In genomic region chr18:62772860-62773584, GRCh38 we compare ENCODE assay signal across 1 cellular context.
TF ChIP-seq lines count a peak whose summit lies in the region.

No MANE protein-coding gene starts in this region.

TF ChIP-seq in GM23338, 12 proteins besides CTCF, POLR2A, EP300 and RAD21 (continued from another document):
- TF ChIP-seq, protein P1, sequence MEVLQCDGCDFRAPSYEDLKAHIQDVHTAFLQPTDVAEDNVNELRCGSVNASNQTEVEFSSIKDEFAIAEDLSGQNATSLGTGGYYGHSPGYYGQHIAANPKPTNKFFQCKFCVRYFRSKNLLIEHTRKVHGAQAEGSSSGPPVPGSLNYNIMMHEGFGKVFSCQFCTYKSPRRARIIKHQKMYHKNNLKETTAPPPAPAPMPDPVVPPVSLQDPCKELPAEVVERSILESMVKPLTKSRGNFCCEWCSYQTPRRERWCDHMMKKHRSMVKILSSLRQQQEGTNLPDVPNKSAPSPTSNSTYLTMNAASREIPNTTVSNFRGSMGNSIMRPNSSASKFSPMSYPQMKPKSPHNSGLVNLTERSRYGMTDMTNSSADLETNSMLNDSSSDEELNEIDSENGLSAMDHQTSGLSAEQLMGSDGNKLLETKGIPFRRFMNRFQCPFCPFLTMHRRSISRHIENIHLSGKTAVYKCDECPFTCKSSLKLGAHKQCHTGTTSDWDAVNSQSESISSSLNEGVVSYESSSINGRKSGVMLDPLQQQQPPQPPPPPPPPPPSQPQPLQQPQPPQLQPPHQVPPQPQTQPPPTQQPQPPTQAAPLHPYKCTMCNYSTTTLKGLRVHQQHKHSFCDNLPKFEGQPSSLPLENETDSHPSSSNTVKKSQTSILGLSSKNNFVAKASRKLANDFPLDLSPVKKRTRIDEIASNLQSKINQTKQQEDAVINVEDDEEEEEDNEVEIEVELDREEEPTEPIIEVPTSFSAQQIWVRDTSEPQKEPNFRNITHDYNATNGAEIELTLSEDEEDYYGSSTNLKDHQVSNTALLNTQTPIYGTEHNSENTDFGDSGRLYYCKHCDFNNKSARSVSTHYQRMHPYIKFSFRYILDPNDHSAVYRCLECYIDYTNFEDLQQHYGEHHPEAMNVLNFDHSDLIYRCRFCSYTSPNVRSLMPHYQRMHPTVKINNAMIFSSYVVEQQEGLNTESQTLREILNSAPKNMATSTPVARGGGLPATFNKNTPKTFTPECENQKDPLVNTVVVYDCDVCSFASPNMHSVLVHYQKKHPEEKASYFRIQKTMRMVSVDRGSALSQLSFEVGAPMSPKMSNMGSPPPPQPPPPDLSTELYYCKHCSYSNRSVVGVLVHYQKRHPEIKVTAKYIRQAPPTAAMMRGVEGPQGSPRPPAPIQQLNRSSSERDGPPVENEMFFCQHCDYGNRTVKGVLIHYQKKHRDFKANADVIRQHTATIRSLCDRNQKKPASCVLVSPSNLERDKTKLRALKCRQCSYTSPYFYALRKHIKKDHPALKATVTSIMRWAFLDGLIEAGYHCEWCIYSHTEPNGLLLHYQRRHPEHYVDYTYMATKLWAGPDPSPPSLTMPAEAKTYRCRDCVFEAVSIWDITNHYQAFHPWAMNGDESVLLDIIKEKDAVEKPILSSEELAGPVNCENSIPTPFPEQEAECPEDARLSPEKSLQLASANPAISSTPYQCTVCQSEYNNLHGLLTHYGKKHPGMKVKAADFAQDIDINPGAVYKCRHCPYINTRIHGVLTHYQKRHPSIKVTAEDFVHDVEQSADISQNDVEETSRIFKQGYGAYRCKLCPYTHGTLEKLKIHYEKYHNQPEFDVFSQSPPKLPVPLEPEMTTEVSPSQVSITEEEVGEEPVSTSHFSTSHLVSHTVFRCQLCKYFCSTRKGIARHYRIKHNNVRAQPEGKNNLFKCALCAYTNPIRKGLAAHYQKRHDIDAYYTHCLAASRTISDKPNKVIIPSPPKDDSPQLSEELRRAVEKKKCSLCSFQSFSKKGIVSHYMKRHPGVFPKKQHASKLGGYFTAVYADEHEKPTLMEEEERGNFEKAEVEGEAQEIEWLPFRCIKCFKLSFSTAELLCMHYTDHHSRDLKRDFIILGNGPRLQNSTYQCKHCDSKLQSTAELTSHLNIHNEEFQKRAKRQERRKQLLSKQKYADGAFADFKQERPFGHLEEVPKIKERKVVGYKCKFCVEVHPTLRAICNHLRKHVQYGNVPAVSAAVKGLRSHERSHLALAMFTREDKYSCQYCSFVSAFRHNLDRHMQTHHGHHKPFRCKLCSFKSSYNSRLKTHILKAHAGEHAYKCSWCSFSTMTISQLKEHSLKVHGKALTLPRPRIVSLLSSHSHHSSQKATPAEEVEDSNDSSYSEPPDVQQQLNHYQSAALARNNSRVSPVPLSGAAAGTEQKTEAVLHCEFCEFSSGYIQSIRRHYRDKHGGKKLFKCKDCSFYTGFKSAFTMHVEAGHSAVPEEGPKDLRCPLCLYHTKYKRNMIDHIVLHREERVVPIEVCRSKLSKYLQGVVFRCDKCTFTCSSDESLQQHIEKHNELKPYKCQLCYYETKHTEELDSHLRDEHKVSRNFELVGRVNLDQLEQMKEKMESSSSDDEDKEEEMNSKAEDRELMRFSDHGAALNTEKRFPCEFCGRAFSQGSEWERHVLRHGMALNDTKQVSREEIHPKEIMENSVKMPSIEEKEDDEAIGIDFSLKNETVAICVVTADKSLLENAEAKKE (CRISPR knock-in tag; IDR thresholded peaks at IDR 0.05) = peak; percentile 75
- no peak for TF ChIP-seq ZNF331 (CRISPR knock-in tag; IDR thresholded peaks at IDR 0.05; ENCODE audit: low read depth)
- no peak for TF ChIP-seq JUNB (IDR thresholded peaks at IDR 0.05; ENCODE audit: unreplicated experiment)
